Comparison of ENCODE assay signal across 8 cellular contexts in genomic region chr9:62802719-62803079, GRCh38.
A peak's percentile ranks its signal among the peaks of the same experiment; 100 is the strongest.
DNase-seq lines count a peak whose midpoint lies in the region; ATAC-seq and TF ChIP-seq lines count a peak whose summit lies in the region.
"Not testable (repeated sequence)": the region's sequence is repeated elsewhere in the genome, so short reads cannot be mapped to it uniquely, and the experiment has no call there.

No MANE protein-coding gene starts in this region.

- not testable (repeated sequence) for H3K9me3 Mint-ChIP-seq in activated T-cell treated with anti-CD3 and anti-CD28 coated beads, Interleukin-2, amount 50 U/mL, for 4 hours
- H3K9me3 Mint-ChIP-seq in naive B cell: peaks cover 0 to 13% (median 6%) of the 10 kb centered on the region in 7 donors

- peak overlapping the region; percentile 55 for H3K4me3 Mint-ChIP-seq in activated T-cell treated with anti-CD3 and anti-CD28 coated beads, Interleukin-2, amount 50 U/mL, for 4 hours
- peak overlapping the region; percentile 76 to 96 (median 88) for H3K4me3 Mint-ChIP-seq in naive B cell

- CTCF ChIA-PET in AG04449 (lab: Yijun Ruan, JAX): not testable (repeated sequence)

- not testable (repeated sequence) for H3K27me3 ChIP-seq in GM23248 (replicated peaks; ENCODE audit: insufficient read depth); OCI-LY1 (ENCODE audit: insufficient read depth, low read length)
- H3K27me3 ChIP-seq in heart left ventricle: peaks cover 28 to 71% (median 61%) of the 10 kb centered on the region in 9 donors

- not testable (repeated sequence) for ATAC-seq in activated T-cell treated with anti-CD3 and anti-CD28 coated beads, Interleukin-2, amount 50 U/mL, for 4 hours; heart left ventricle; naive B cell (ENCODE audit: low read depth in 2 of 2)

- TF ChIP-seq CTCF in AG04449 (IDR thresholded peaks at IDR 0.05; ENCODE audit: insufficient read depth, low read length, missing control alignments); OCI-LY1 (IDR thresholded peaks at IDR 0.05; ENCODE audit: low read length); choroid plexus epithelial cell (conservative IDR thresholded peaks at IDR 0.05; ENCODE audit: low read depth, low read length): not testable (repeated sequence)
- TF ChIP-seq CTCF in heart left ventricle (IDR thresholded peaks at IDR 0.05): peak in 1 of 12 donors; percentile 3

- not testable (repeated sequence) for H3K36me3 ChIP-seq in GM23248 (ENCODE audit: low read depth); OCI-LY1 (ENCODE audit: insufficient read depth, low read length); heart left ventricle

- not testable (repeated sequence) for H3K36me3 Mint-ChIP-seq in activated T-cell treated with anti-CD3 and anti-CD28 coated beads, Interleukin-2, amount 50 U/mL, for 4 hours (ENCODE audit: insufficient read depth)
- H3K36me3 Mint-ChIP-seq in naive B cell: peaks cover 0 to 21% of the 10 kb centered on the region in 2 donors

- H3K9ac ChIP-seq in GM23248: peak overlapping the region; percentile 86
- H3K9ac ChIP-seq in OCI-LY1 (ENCODE audit: low read length): peak overlapping the region; percentile 75; the same call in 1 of the 2 replicates

- not testable (repeated sequence) for H3K9me2 ChIP-seq in GM23248 (ENCODE audit: insufficient read depth); OCI-LY1 (ENCODE audit: low read depth, low read length)

- peaks cover 52% of the 10 kb centered on the region for H3K27me3 Mint-ChIP-seq in activated T-cell treated with anti-CD3 and anti-CD28 coated beads, Interleukin-2, amount 50 U/mL, for 4 hours (ENCODE audit: low read depth)
- H3K27me3 Mint-ChIP-seq in naive B cell: peaks cover 34 to 51% (median 48%) of the 10 kb centered on the region in 3 donors

- not testable (repeated sequence) for H3K79me2 ChIP-seq in GM23248 (ENCODE audit: insufficient read depth); OCI-LY1 (ENCODE audit: insufficient read depth, low read length)

- H3K4me3 ChIP-seq in AG04449 (ENCODE audit: low read depth, low read length) (peak overlapping the region; percentile 64), GM23248 (peak overlapping the region; percentile 72), OCI-LY1 (ENCODE audit: low read depth, low read length, poor library complexity, severe bottlenecking) (peak overlapping the region; percentile 68), choroid plexus epithelial cell (ENCODE audit: low read depth, low read length) (peak overlapping the region; percentile 74), heart left ventricle (peak overlapping the region; percentile 7 to 88 (median 56)), skin epidermis (peak overlapping the region; percentile 36 to 65 (median 52))

- not testable (repeated sequence) for H4K20me1 ChIP-seq in GM23248 (ENCODE audit: insufficient read depth); OCI-LY1 (ENCODE audit: insufficient read depth, low read length)

- POLR2A ChIA-PET in AG04449 (lab: Yijun Ruan, JAX): interaction anchor here (1.9 kb wide), 1 partner anchor 1015 kb away, joined by 8 read pairs; no protein-coding TSS in a partner anchor

- H3K4me2 ChIP-seq in GM23248 (ENCODE audit: unreplicated experiment): peak overlapping the region; percentile 91
- H3K4me2 ChIP-seq in OCI-LY1 (ENCODE audit: low read length): peak overlapping the region; percentile 75

- DNase-seq in AG04449 (ENCODE audit: low read depth, low spot score); GM23248; activated T-cell treated with anti-CD3 and anti-CD28 coated beads, Interleukin-2, amount 50 U/mL, for 4 hours; choroid plexus epithelial cell (ENCODE audit: low read depth); heart left ventricle; naive B cell: not testable (repeated sequence)

- H3K4me1 Mint-ChIP-seq in activated T-cell treated with anti-CD3 and anti-CD28 coated beads, Interleukin-2, amount 50 U/mL, for 4 hours (ENCODE audit: low read depth): peaks cover 35% of the 10 kb centered on the region
- H3K4me1 Mint-ChIP-seq in naive B cell: peaks cover 25 to 39% (median 34%) of the 10 kb centered on the region in 3 donors

- not testable (repeated sequence) for H3K9me3 ChIP-seq in GM23248 (ENCODE audit: low read depth); OCI-LY1 (ENCODE audit: low read length); heart left ventricle

- intact Hi-C loops in heart left ventricle (cut with DNase I): not testable (repeated sequence)

- H3K4me1 ChIP-seq in GM23248 (ENCODE audit: insufficient read depth) (peaks cover 19% of the 10 kb centered on the region), OCI-LY1 (ENCODE audit: insufficient read depth, low read length, severe bottlenecking) (peaks cover 42% of the 10 kb centered on the region), heart left ventricle (peaks cover 3 to 38% (median 16%) of the 10 kb centered on the region in 12 donors)

- H2AFZ ChIP-seq in GM23248: peak overlapping the region; percentile 83
- not testable (repeated sequence) for H2AFZ ChIP-seq in OCI-LY1 (ENCODE audit: low read length)

- 5 to 7% methylated on average over 9 of the region's 9 CpGs for WGBS in GM23248 (ENCODE audit: low coverage in 1 of 2, low lambda C conversion rate in 2 of 2, missing lambda C conversion rate in 2 of 2), 2 experiments
- WGBS in heart left ventricle, 4 donors: 6 to 16% (median 11%) methylated on average over 9 of the region's 9 CpGs

- H3F3A ChIP-seq in GM23248 (ENCODE audit: insufficient read depth); OCI-LY1 (ENCODE audit: insufficient read depth, low read length): not testable (repeated sequence)

- peak overlapping the region in 5 of 6 donors; percentile 49 to 94 (median 68) for H3K27ac Mint-ChIP-seq in naive B cell

- not testable (repeated sequence) for TF ChIP-seq POLR2A in heart left ventricle (IDR thresholded peaks at IDR 0.05)

- in situ Hi-C loops in GM23248 (cut with MboI): not testable (repeated sequence)

- peak overlapping the region; percentile 61 for H3K27ac ChIP-seq in GM23248
- not testable (repeated sequence) for H3K27ac ChIP-seq in OCI-LY1 (ENCODE audit: low read depth, low read length, poor library complexity, severe bottlenecking)
- peak overlapping the region; percentile 62 to 96 (median 82) for H3K27ac ChIP-seq in heart left ventricle
- peak overlapping the region; percentile 53 to 96 (median 87) for H3K27ac ChIP-seq in skin epidermis
